In genomic region chr2:2328847-2329246, GRCh38 we compare ENCODE assay signal across 12 cellular contexts. TPM values are rescaled to one million over a fixed set of nuclear protein-coding genes. Genes with fewer than 3 reads are reported as not detected.
DNase-seq lines count a peak whose midpoint lies in the region; ATAC-seq and TF ChIP-seq lines count a peak whose summit lies in the region.
"Had no signal": no experiment of that assay in that cellular context is flagged by ENCODE, and none has a peak within 500 bp of the region (broad histone marks: within the 10 kb centered on the region; RNA-seq: fewer than 3 reads in every experiment).

No MANE protein-coding gene starts in this region.

- H3K14ac ChIP-seq in mesenchymal stem cell (ENCODE audit: low read length in 2 of 2) = no peak overlapping the region

- no peaks in the 10 kb centered on the region for H4K20me1 ChIP-seq in hepatocyte (ENCODE audit: insufficient read depth, poor library complexity, severe bottlenecking)

- no peak overlapping the region for H2BK5ac ChIP-seq in mesenchymal stem cell (ENCODE audit: low read depth, low read length, poor library complexity, severe bottlenecking)

- no peak overlapping the region for H3K23ac ChIP-seq in mesenchymal stem cell (ENCODE audit: low read length in 2 of 2)

- H3K4me1 ChIP-seq in hepatocyte (ENCODE audit: insufficient read depth) = no peaks in the 10 kb centered on the region
- no peaks in the 10 kb centered on the region for H3K4me1 ChIP-seq in mesenchymal stem cell (ENCODE audit: control insufficient read depth, insufficient read depth, low read depth, low read length)
- H3K4me1 ChIP-seq: upper lobe of right lung had no signal

- H3K27me3 ChIP-seq in hepatocyte = peaks cover 13% of the 10 kb centered on the region
- H3K27me3 ChIP-seq in mesenchymal stem cell (ENCODE audit: control insufficient read depth in 1 of 2, insufficient read depth in 1 of 2, low read length in 2 of 2) = no peaks in the 10 kb centered on the region
- H3K27me3 ChIP-seq: upper lobe of right lung had no signal

- H2BK12ac ChIP-seq in mesenchymal stem cell (ENCODE audit: low read length in 2 of 2) = no peak overlapping the region

- no peaks in the 10 kb centered on the region for H3K79me2 ChIP-seq in hepatocyte

- no peaks in the 10 kb centered on the region for H3K36me3 ChIP-seq in hepatocyte (replicated peaks; ENCODE audit: insufficient read depth, low read depth)
- no peaks in the 10 kb centered on the region for H3K36me3 ChIP-seq in mesenchymal stem cell (ENCODE audit: control insufficient read depth in 1 of 2, insufficient read depth in 2 of 2, low read depth in 1 of 2, low read length in 2 of 2)
- H3K36me3 ChIP-seq: upper lobe of right lung had no signal

- no peaks in the 10 kb centered on the region for H3K79me1 ChIP-seq in mesenchymal stem cell (replicated peaks; ENCODE audit: low read length, poor library complexity, severe bottlenecking)

- no peak overlapping the region for H2BK120ac ChIP-seq in mesenchymal stem cell (ENCODE audit: low read depth, low read length)

- H3K9me3 ChIP-seq in hepatocyte (ENCODE audit: low read depth) (no peaks in the 10 kb centered on the region), mesenchymal stem cell (ENCODE audit: control insufficient read depth, low read length) (peaks cover 3% of the 10 kb centered on the region)
- H3K9me3 ChIP-seq: upper lobe of right lung had no signal

- DNase-seq in DMS79 (lab: John Stamatoyannopoulos, UW) (peak; percentile 41), Kasumi-1 (lab: John Stamatoyannopoulos, UW) (peak; percentile 35 to 36), NOMO-1 treated with DMSO at 0.1 percent for 48 hours (lab: John Stamatoyannopoulos, UW; ENCODE audit: unreplicated experiment) (peak; percentile 4), hepatocyte (ENCODE audit: low spot score) (peak; percentile 37), putamen (ENCODE audit: low spot score) (no peak), mesenchymal stem cell (no peak)
- DNase-seq: GOT3, left cardiac atrium, NCI-H187, upper lobe of right lung had no signal

- H3K4me3 ChIP-seq in hepatocyte (no peak overlapping the region), mesenchymal stem cell (ENCODE audit: insufficient read depth in 1 of 2, low read depth in 1 of 2, low read length in 2 of 2) (no peak overlapping the region)
- H3K4me3 ChIP-seq: upper lobe of right lung had no signal

- no peak overlapping the region for H2BK15ac ChIP-seq in mesenchymal stem cell (ENCODE audit: low read depth, poor library complexity, severe bottlenecking)

- no peak overlapping the region for H2AFZ ChIP-seq in hepatocyte
- H2AFZ ChIP-seq in mesenchymal stem cell (ENCODE audit: low read depth, low read length) = no peak overlapping the region

- H2AK5ac ChIP-seq in mesenchymal stem cell (ENCODE audit: low read length, severe bottlenecking) = no peak overlapping the region

- no peak for TF ChIP-seq CTCF in hepatocyte (IDR thresholded peaks at IDR 0.05; ENCODE audit: poor library complexity)

- no peak overlapping the region for H3K9ac ChIP-seq in mesenchymal stem cell (ENCODE audit: low read length)

- 8% methylated on average over 2 of the region's 2 CpGs for WGBS in hepatocyte (ENCODE audit: low lambda C conversion rate, missing lambda C conversion rate)
- WGBS in mesenchymal stem cell = 3% methylated on average over 2 of the region's 2 CpGs

- H4K91ac ChIP-seq in mesenchymal stem cell (ENCODE audit: low read length) = no peak overlapping the region

- H3K27ac ChIP-seq in hepatocyte (no peak overlapping the region), mesenchymal stem cell (ENCODE audit: low read length, poor library complexity, severe bottlenecking) (no peak overlapping the region)
- H3K27ac ChIP-seq: upper lobe of right lung had no signal

- H3K18ac ChIP-seq in mesenchymal stem cell (ENCODE audit: low read depth in 1 of 2, low read length in 2 of 2) = no peak overlapping the region

- no peak overlapping the region for H3K4me2 ChIP-seq in hepatocyte
- H3K4me2 ChIP-seq in mesenchymal stem cell (ENCODE audit: low read length, poor library complexity, severe bottlenecking) = no peak overlapping the region

- H3K9me2 ChIP-seq in hepatocyte (replicated peaks; ENCODE audit: insufficient read depth) = no peaks in the 10 kb centered on the region

- H4K8ac ChIP-seq in mesenchymal stem cell (ENCODE audit: low read length) = no peak overlapping the region

- H3K4ac ChIP-seq in mesenchymal stem cell (ENCODE audit: low read depth in 1 of 2, low read length in 2 of 2) = no peak overlapping the region

- ATAC-seq in HG03432 (IDR thresholded peaks at IDR 0.05; ENCODE audit: unreplicated experiment) = no peak
- ATAC-seq in HG03025 (IDR thresholded peaks at IDR 0.05; ENCODE audit: low FRiP score, unreplicated experiment) = no peak
- ATAC-seq: left cardiac atrium, upper lobe of right lung had no signal

RNA-seq across cellular contexts. Expression of gene MYT1L, which starts 2.2 kb away (rescaled TPM):
- 0.20 and 0.33 TPM in 2 replicates for total RNA-seq in hepatocyte
- polyA plus RNA-seq in hepatocyte = 0.10 TPM in 1 of 2 replicates, not detected in the other
- not detected for polyA plus RNA-seq in mesenchymal stem cell (2013, experiment 1 of 2)
- polyA plus RNA-seq in mesenchymal stem cell (2013, experiment 2 of 2) = not detected
- total RNA-seq: left cardiac atrium, upper lobe of right lung had no signal

Comparison
In these comparisons a context has a peak if more than half of its experiments do, and no peak if none do; other contexts are left out.
1. DNase-seq: peak in DMS79 (single experiment), Kasumi-1 (2 of 2), NOMO-1 treated with DMSO at 0.1 percent for 48 hours (single experiment) and hepatocyte (single experiment); none in putamen (single experiment) and mesenchymal stem cell (single experiment).